In the genomic region with DNA sequence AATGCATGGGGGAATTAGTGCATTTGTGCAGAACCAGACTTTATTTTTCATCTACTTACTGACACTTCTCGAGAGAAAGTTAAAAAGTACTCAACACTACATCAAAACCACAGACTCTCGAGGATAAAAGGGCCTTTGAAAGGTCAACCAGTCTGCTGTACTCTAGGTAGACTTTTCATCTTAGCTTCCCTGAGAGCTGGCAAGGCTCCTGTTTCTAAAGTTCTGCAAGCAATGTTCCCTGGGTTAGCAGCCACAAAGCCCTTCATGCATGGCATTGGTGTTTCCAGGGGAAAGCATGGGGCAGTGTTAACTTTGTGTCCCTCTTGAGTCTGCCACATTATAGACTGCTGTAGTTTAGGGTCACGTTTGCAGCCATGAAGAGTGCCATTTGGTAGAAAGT, we compare ENCODE assay signal across 16 cellular contexts.
DNase-seq lines count a peak whose midpoint lies in the region; ATAC-seq, FAIRE-seq and TF ChIP-seq lines count a peak whose summit lies in the region.
"Had no signal": no experiment of that assay in that cellular context is flagged by ENCODE, and none has a peak within 500 bp of the region (broad histone marks: within the 10 kb centered on the region; RNA-seq: fewer than 3 reads in every experiment).

No MANE protein-coding gene starts in this region.

- H3K27ac Mint-ChIP-seq in endodermal cell, result no peak overlapping the region
- H3K27ac Mint-ChIP-seq: CD4-positive, alpha-beta memory T cell; GM23338 had no signal

- H3K36me3 Mint-ChIP-seq in endodermal cell (ENCODE audit: low read depth), result no peaks in the 10 kb centered on the region
- H3K36me3 Mint-ChIP-seq: CD4-positive, alpha-beta memory T cell had no signal

- H3K27me3 ChIP-seq in endodermal cell (ENCODE audit: control insufficient read depth, insufficient read depth, low read length, poor library complexity, severe bottlenecking) (no peaks in the 10 kb centered on the region), pancreas (no peaks in the 10 kb centered on the region)
- H3K27me3 ChIP-seq: BE2C had no signal

- H3K9ac ChIP-seq in endodermal cell (ENCODE audit: extremely low read depth, low read length, poor library complexity, severe bottlenecking), result no peak overlapping the region

- WGBS in endodermal cell (ENCODE audit: insufficient coverage in 1 of 2, insufficient read length in 1 of 2), 2 experiments, result 91 to 100% methylated on average over 3 of the region's 3 CpGs
- 79 to 84% methylated on average over 3 of the region's 3 CpGs for WGBS in pancreas, 2 donors

- H3K36me3 ChIP-seq in endodermal cell (ENCODE audit: control insufficient read depth, insufficient read depth, low read length) (no peaks in the 10 kb centered on the region), pancreas (no peaks in the 10 kb centered on the region)
- H3K36me3 ChIP-seq: BE2C had no signal

- H3K4me1 ChIP-seq in endodermal cell (ENCODE audit: control insufficient read depth, insufficient read depth, low read length), result no peaks in the 10 kb centered on the region
- no peaks in the 10 kb centered on the region for H3K4me1 ChIP-seq in pancreas

- H3K4me3 Mint-ChIP-seq in endodermal cell, result no peak overlapping the region
- H3K4me3 Mint-ChIP-seq: CD4-positive, alpha-beta memory T cell; GM23338 had no signal

- TF ChIP-seq CTCF in endodermal cell (conservative IDR thresholded peaks at IDR 0.05), result no peak
- no peak for TF ChIP-seq CTCF in pancreas (IDR thresholded peaks at IDR 0.05)

- H3K9me3 Mint-ChIP-seq in endodermal cell, result peaks cover 10% of the 10 kb centered on the region

- no peaks in the 10 kb centered on the region for H3K27me3 Mint-ChIP-seq in endodermal cell (ENCODE audit: insufficient read depth)

- H3K27ac ChIP-seq in endodermal cell (ENCODE audit: low read depth, low read length) (no peak overlapping the region), pancreas (no peak overlapping the region)
- H3K27ac ChIP-seq: A549, C4-2B had no signal

- DNase-seq in DMS79 treated with DMSO at 0.1 percent for 48 hours (lab: John Stamatoyannopoulos, UW) (peak; percentile 82), M059J (ENCODE audit: low read depth) (peak; percentile 77), endodermal cell (no peak), renal cortical epithelial cell (ENCODE audit: low read depth) (peak; percentile 54), pancreas (no peak), hypothalamus (lab: John Stamatoyannopoulos, UW) (no peak)
- DNase-seq in stimulated activated CD4-positive, alpha-beta T cell treated with anti-CD3 and anti-CD28 coated beads, Interleukin-1b, Interleukin-23, amount 100 ng/mL, for 48 hours, result no peak
- DNase-seq: BE2C; CD4-positive, alpha-beta memory T cell; DND-41; GDM1; H7 had no signal

- H3K4me1 Mint-ChIP-seq in endodermal cell, result peaks cover 17% of the 10 kb centered on the region
- H3K4me1 Mint-ChIP-seq: CD4-positive, alpha-beta memory T cell had no signal

- H3K9me3 ChIP-seq in endodermal cell (ENCODE audit: control insufficient read depth, low read length) (peaks cover 17% of the 10 kb centered on the region), pancreas (no peaks in the 10 kb centered on the region)
- H3K9me3 ChIP-seq: BE2C had no signal

- FAIRE-seq in pancreas (lab: Jason Lieb, UNC), result no peak
- FAIRE-seq: A549, GM12892 had no signal

- no peak for ATAC-seq in pancreas
- ATAC-seq: A549, GM23338 had no signal

- intact Hi-C loops in pancreas (cut with DNase I), result no loop called here

- H3K4me3 ChIP-seq in endodermal cell (ENCODE audit: low read length) (peak overlapping the region; percentile 36), pancreas (no peak overlapping the region)
- H3K4me3 ChIP-seq: A549, GM23338 had no signal

Comparison
In these comparisons a context has a peak if more than half of its experiments do, and no peak if none do; other contexts are left out.
1. DNase-seq: peak in DMS79 treated with DMSO at 0.1 percent for 48 hours (single experiment), M059J (single experiment) and renal cortical epithelial cell (single experiment); none in endodermal cell (single experiment), stimulated activated CD4-positive, alpha-beta T cell treated with anti-CD3 and anti-CD28 coated beads, Interleukin-1b, Interleukin-23, amount 100 ng/mL, for 48 hours (single experiment), pancreas (0 of 6) and hypothalamus (0 of 51).